ENCODE assay signal across 11 cellular contexts in the genomic region with DNA sequence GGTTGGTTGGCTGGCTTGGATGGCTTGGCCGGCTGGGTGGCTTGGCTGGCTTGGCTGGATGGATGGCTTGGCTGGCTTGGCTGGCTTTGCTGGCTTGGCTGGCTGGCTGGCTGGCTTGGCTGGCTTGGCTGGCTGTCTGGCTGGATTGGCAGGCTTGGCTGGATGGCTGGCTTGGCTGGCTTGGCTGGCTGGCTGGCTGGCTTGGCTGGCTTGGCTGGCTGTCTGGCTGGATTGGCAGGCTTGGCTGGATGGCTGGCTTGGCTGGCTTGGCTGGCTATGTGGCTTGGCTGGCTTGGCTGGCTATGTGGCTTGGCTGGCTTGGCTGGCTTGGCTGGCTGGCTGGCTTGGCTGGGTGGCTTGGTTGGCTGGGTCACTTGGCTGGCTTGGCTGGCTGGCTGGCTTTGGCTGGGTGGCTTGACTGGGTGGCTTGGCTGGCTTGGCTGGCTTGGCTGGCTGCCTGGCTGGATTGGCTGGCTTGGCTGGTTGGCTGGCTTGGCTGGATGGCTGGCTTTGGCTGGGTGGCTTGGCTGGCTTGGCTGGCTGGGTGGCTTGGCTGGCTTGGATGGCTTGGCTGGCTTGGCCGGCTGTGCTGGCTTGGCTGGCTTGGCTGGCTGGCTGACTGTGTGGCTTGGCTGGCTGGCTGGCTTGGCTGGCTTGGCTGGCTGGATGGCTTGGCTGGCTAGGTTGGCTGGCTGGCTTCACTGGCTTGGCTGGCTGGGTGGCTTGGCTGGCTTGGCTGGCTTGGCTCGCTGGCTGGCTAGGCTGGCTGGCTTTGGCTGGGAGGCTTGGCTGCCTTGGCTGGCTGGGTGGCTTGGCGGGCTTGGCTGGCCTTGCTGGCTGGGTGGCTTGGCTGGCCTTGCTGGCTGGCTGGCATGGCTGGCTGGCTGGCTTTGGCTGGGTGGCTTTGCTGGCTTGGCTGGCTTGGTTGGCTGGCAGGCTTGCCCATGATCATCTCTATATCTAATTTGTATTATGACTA. TPM values are rescaled to one million over a fixed set of nuclear protein-coding genes. Genes with fewer than 3 reads are reported as not detected.
DNase-seq lines count a peak whose midpoint lies in the region; ATAC-seq and TF ChIP-seq lines count a peak whose summit lies in the region.
"Not testable (repeated sequence)": the region's sequence is repeated elsewhere in the genome, so short reads cannot be mapped to it uniquely, and the experiment has no call there.
"Had no signal": no experiment of that assay in that cellular context is flagged by ENCODE, and none has a peak within 500 bp of the region (broad histone marks: within the 10 kb centered on the region; RNA-seq: fewer than 3 reads in every experiment).

No MANE protein-coding gene starts in this region.

- in situ Hi-C loops in Panc1 (cut with HindIII; ENCODE audit: low pct_unique_long_range_greater_than_20kb, low sequenced_read_pairs) = not testable (repeated sequence)

- not testable (repeated sequence) for DNase-seq in Panc1 (ENCODE audit: low read depth, low spot score); right lobe of liver
- DNase-seq in activated CD4-positive, alpha-beta memory T cell treated with anti-CD3 and anti-CD28 coated beads for 36 hours = peak; percentile 36
- DNase-seq in activated naive CD4-positive, alpha-beta T cell treated with anti-CD3 and anti-CD28 coated beads, Interleukin-2, amount 10 ng/mL, durations not matched to agents 7 days and 5 days = peak; percentile 43
- DNase-seq in prostate gland (ENCODE audit: low spot score) = peak; percentile 68
- DNase-seq in stimulated activated CD8-positive, alpha-beta memory T cell treated with anti-CD3 and anti-CD28 coated beads, Interleukin-7, amount 100 ng/mL, for 4 hours (ENCODE audit: low read depth in 2 of 2) = peak; percentile 32 to 41

- H3K27ac ChIP-seq in BLaER1; Panc1 (ENCODE audit: low read length); right lobe of liver; prostate gland: not testable (repeated sequence)

- H3K9me3 Mint-ChIP-seq in activated CD4-positive, alpha-beta memory T cell treated with anti-CD3 and anti-CD28 coated beads for 36 hours; activated naive CD4-positive, alpha-beta T cell treated with anti-CD3 and anti-CD28 coated beads, Interleukin-2, amount 10 ng/mL, durations not matched to agents 7 days and 5 days: not testable (repeated sequence)

- 66% methylated on average over 3 of the region's 4 CpGs for WGBS in right lobe of liver (ENCODE audit: insufficient coverage, low coverage, low lambda C conversion rate, missing lambda C conversion rate)
- WGBS in prostate gland = 73% methylated on average over 4 of the region's 4 CpGs

- TF ChIP-seq POLR2A in right lobe of liver (IDR thresholded peaks at IDR 0.05); prostate gland (IDR thresholded peaks at IDR 0.05): not testable (repeated sequence)

- H3K9me3 ChIP-seq in BLaER1 = peaks cover 35% of the 10 kb centered on the region
- not testable (repeated sequence) for H3K9me3 ChIP-seq in Panc1 (ENCODE audit: control insufficient read depth, insufficient read depth, low read depth, low read length); right lobe of liver; prostate gland

- not testable (repeated sequence) for H3K27me3 Mint-ChIP-seq in activated CD4-positive, alpha-beta memory T cell treated with anti-CD3 and anti-CD28 coated beads for 36 hours; activated naive CD4-positive, alpha-beta T cell treated with anti-CD3 and anti-CD28 coated beads, Interleukin-2, amount 10 ng/mL, durations not matched to agents 7 days and 5 days

- not testable (repeated sequence) for BruUV-seq in Panc1 (replicated peaks; lab: Mats Ljungman, UMichigan)

- H3K27ac Mint-ChIP-seq in activated CD4-positive, alpha-beta memory T cell treated with anti-CD3 and anti-CD28 coated beads for 36 hours; activated naive CD4-positive, alpha-beta T cell treated with anti-CD3 and anti-CD28 coated beads, Interleukin-2, amount 10 ng/mL, durations not matched to agents 7 days and 5 days: not testable (repeated sequence)

- not testable (repeated sequence) for H3K36me3 Mint-ChIP-seq in activated CD4-positive, alpha-beta memory T cell treated with anti-CD3 and anti-CD28 coated beads for 36 hours; activated naive CD4-positive, alpha-beta T cell treated with anti-CD3 and anti-CD28 coated beads, Interleukin-2, amount 10 ng/mL, durations not matched to agents 7 days and 5 days

- not testable (repeated sequence) for H4K20me1 ChIP-seq in BLaER1

- not testable (repeated sequence) for TF ChIP-seq CTCF in Panc1 (IDR thresholded peaks at IDR 0.05); right lobe of liver (IDR thresholded peaks at IDR 0.05); prostate gland (IDR thresholded peaks at IDR 0.05)

- H3K9ac ChIP-seq in BLaER1 = not testable (repeated sequence)

- POLR2A ChIA-PET in Panc1 (lab: Charles Lee); activated CD4-positive, alpha-beta memory T cell treated with anti-CD3 and anti-CD28 coated beads for 36 hours (lab: Charles Lee): not testable (repeated sequence)

- H3K4me1 ChIP-seq in BLaER1; Panc1 (ENCODE audit: control insufficient read depth, insufficient read depth, low read length); right lobe of liver; prostate gland (replicated peaks): not testable (repeated sequence)

- CTCF ChIA-PET in Panc1 (lab: Charles Lee); activated CD4-positive, alpha-beta memory T cell treated with anti-CD3 and anti-CD28 coated beads for 36 hours (lab: Charles Lee); activated naive CD4-positive, alpha-beta T cell treated with anti-CD3 and anti-CD28 coated beads, Interleukin-2, amount 10 ng/mL, durations not matched to agents 7 days and 5 days (lab: Charles Lee): not testable (repeated sequence)

- ATAC-seq in Panc1 = 0 out of 2 replicates have a peak, but pooled peaks have one; percentile 62
- ATAC-seq in esophagus mucosa = peak; percentile 72
- peak; percentile 19 to 90 (median 44) for ATAC-seq in right lobe of liver

- not testable (repeated sequence) for H3K27me3 ChIP-seq in BLaER1; Panc1 (ENCODE audit: control insufficient read depth, insufficient read depth, low read length); right lobe of liver; prostate gland (replicated peaks; ENCODE audit: insufficient read depth)

- intact Hi-C loops in Panc1 (cut with micrococcal nuclease; ENCODE audit: unreplicated experiment); activated CD4-positive, alpha-beta memory T cell treated with anti-CD3 and anti-CD28 coated beads for 36 hours (cut with micrococcal nuclease); right lobe of liver (cut with DNase I); prostate gland (cut with DNase I): not testable (repeated sequence)

- not testable (repeated sequence) for H3K4me1 Mint-ChIP-seq in activated CD4-positive, alpha-beta memory T cell treated with anti-CD3 and anti-CD28 coated beads for 36 hours (ENCODE audit: low read depth); activated naive CD4-positive, alpha-beta T cell treated with anti-CD3 and anti-CD28 coated beads, Interleukin-2, amount 10 ng/mL, durations not matched to agents 7 days and 5 days

- 0 out of 2 replicates have a peak overlapping the region, but pooled peaks have one; percentile 26 for H3K4me3 ChIP-seq in BLaER1
- not testable (repeated sequence) for H3K4me3 ChIP-seq in Panc1 (ENCODE audit: low read depth in 2 of 2, low read length in 2 of 2); right lobe of liver; prostate gland

- not testable (repeated sequence) for H3K4me2 ChIP-seq in BLaER1

- not testable (repeated sequence) for H3K4me3 Mint-ChIP-seq in activated CD4-positive, alpha-beta memory T cell treated with anti-CD3 and anti-CD28 coated beads for 36 hours; activated naive CD4-positive, alpha-beta T cell treated with anti-CD3 and anti-CD28 coated beads, Interleukin-2, amount 10 ng/mL, durations not matched to agents 7 days and 5 days

- H3K36me3 ChIP-seq in BLaER1; Panc1 (ENCODE audit: control insufficient read depth, insufficient read depth, low read length); right lobe of liver; prostate gland: not testable (repeated sequence)

RNA-seq across cellular contexts. Expression of a gene that starts 21.3 kb away (rescaled TPM):
- total RNA-seq in Panc1 (2021; ENCODE audit: unreplicated experiment) = 0.18 TPM
- not detected for polyA plus RNA-seq in Panc1 (2012; ENCODE audit: insufficient read length)
- total RNA-seq in activated CD4-positive, alpha-beta memory T cell treated with anti-CD3 and anti-CD28 coated beads for 36 hours = not detected
- not detected for total RNA-seq in esophagus mucosa
- not detected for total RNA-seq in right lobe of liver
- total RNA-seq in prostate gland = under 1 TPM in 1 of 2 donors, not detected in 1; 0.57 TPM
- total RNA-seq: liver, PC-9 had no signal
- polyA plus RNA-seq: AG04450, liver had no signal

RNA-seq across cellular contexts. Expression of a gene that starts 35.3 kb away (rescaled TPM):
- total RNA-seq in Panc1 (2021; ENCODE audit: unreplicated experiment) (not detected), esophagus mucosa (not detected), right lobe of liver (not detected), prostate gland (not detected)
- not detected for polyA plus RNA-seq in Panc1 (2012; ENCODE audit: insufficient read length)
- not detected for total RNA-seq in activated CD4-positive, alpha-beta memory T cell treated with anti-CD3 and anti-CD28 coated beads for 36 hours
- total RNA-seq: liver, PC-9 had no signal
- polyA plus RNA-seq: AG04450, liver had no signal
